ENCODE assay signal across 20 cellular contexts in the genomic region with DNA sequence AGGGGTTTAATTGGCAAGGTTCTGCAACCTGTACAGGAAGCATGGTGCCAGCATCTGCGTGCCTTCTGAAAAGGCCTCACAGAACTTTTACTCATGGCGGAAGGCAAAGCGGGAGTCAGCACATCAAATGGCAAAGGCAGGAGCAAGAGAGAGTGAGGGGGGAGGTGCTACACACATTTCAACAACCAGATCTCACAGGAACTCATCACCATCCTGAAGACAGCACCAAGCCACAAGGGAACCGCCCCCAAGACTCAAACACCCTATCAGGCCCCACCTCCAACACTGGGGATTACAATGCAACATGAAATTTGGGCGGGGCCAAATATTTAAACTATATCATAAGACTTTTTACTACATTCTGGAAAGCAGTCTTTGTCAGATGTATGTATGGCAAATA. TPM values are rescaled to one million over a fixed set of nuclear protein-coding genes. Genes with fewer than 3 reads are reported as not detected.
DNase-seq lines count a peak whose midpoint lies in the region; ATAC-seq and TF ChIP-seq lines count a peak whose summit lies in the region.
"Had no signal": no experiment of that assay in that cellular context is flagged by ENCODE, and none has a peak within 500 bp of the region (broad histone marks: within the 10 kb centered on the region; RNA-seq: fewer than 3 reads in every experiment).

No MANE protein-coding gene starts in this region.

- H3K27me3 Mint-ChIP-seq in GM23338 (ENCODE audit: insufficient read depth, low read depth, poor library complexity) (peaks cover 12% of the 10 kb centered on the region), H9 (ENCODE audit: low read depth) (peaks cover 26% of the 10 kb centered on the region), chondrocyte (ENCODE audit: low read depth) (peaks cover 30% of the 10 kb centered on the region)

- no peak overlapping the region for H3K27ac Mint-ChIP-seq in GM23338
- no peak overlapping the region for H3K27ac Mint-ChIP-seq in H9
- H3K27ac Mint-ChIP-seq in chondrocyte (ENCODE audit: unreplicated experiment) = no peak overlapping the region
- H3K27ac Mint-ChIP-seq: CD8-positive, alpha-beta memory T cell had no signal

- peak overlapping the region; percentile 39; the same call in 1 of the 2 replicates for H3K4me2 ChIP-seq in GM23338
- H3K4me2 ChIP-seq in H9 (ENCODE audit: insufficient read depth, insufficient read length, low read length) = no peak overlapping the region

- H4K8ac ChIP-seq in H9 (replicated peaks; ENCODE audit: insufficient read length, low read depth, low read length) = no peak overlapping the region

- H3K36me3 Mint-ChIP-seq in GM23338 (ENCODE audit: low read depth) (no peaks in the 10 kb centered on the region), H9 (ENCODE audit: insufficient read depth in 1 of 3, low read depth in 3 of 3) (no peaks in the 10 kb centered on the region), chondrocyte (ENCODE audit: low read depth) (peaks cover 6% of the 10 kb centered on the region)

- no peak overlapping the region for H3T11ph ChIP-seq in H9 (ENCODE audit: low read length)

- H4K20me1 ChIP-seq in GM23338 (replicated peaks; ENCODE audit: insufficient read depth) (no peaks in the 10 kb centered on the region), H9 (ENCODE audit: control insufficient read depth, insufficient read depth, insufficient read length) (no peaks in the 10 kb centered on the region)

- DNase-seq in GM23338 (ENCODE audit: low spot score) (peak; percentile 66), H9 (peak; percentile 60), chondrocyte (ENCODE audit: low spot score) (peak; percentile 27), islet precursor cell (peak; percentile 34), MV-4-11 (lab: John Stamatoyannopoulos, UW) (no peak), NCI-H1436 treated with DMSO at 0.1 percent for 48 hours (lab: John Stamatoyannopoulos, UW) (no peak), cerebellum (ENCODE audit: low spot score) (no peak)
- DNase-seq: ACHN; BE2C; C1 segment of cervical spinal cord; CD4-positive, CD25-positive, alpha-beta regulatory T cell; CD8-positive, alpha-beta memory T cell; COR-L47; DMS 273 treated with DMSO at 0.1 percent for 48 hours; DMS53; DND-41; EL; HCEC 1CT; IMR-90 had no signal

- no peak overlapping the region for H3K27ac ChIP-seq in GM23338 (ENCODE audit: low read depth)
- H3K27ac ChIP-seq in H9 (ENCODE audit: insufficient read length, low read depth, low read length) = no peak overlapping the region

- no peak overlapping the region for H2BK120ac ChIP-seq in H9 (ENCODE audit: low read depth, low read length, poor library complexity, severe bottlenecking)

- H2BK12ac ChIP-seq in H9 (ENCODE audit: insufficient read length, low read depth, low read length) = no peak overlapping the region

- H3K4me3 ChIP-seq in GM23338 = no peak overlapping the region
- H3K4me3 ChIP-seq: GM12878 had no signal

- no peak overlapping the region for H2AK5ac ChIP-seq in H9 (ENCODE audit: insufficient read length, low read length)

- no peaks in the 10 kb centered on the region for H3K79me1 ChIP-seq in H9 (ENCODE audit: insufficient read depth, low read depth, low read length, poor library complexity, severe bottlenecking)

- peaks cover 18% of the 10 kb centered on the region for H3K27me3 ChIP-seq in GM23338 (ENCODE audit: insufficient read depth)
- no peaks in the 10 kb centered on the region; the same call in 1 of the 2 replicates for H3K27me3 ChIP-seq in H9 (ENCODE audit: insufficient read depth, low read length)

- no peak overlapping the region for H2BK20ac ChIP-seq in H9 (ENCODE audit: low read depth, low read length, poor library complexity, severe bottlenecking)

- H3K14ac ChIP-seq in H9 (ENCODE audit: insufficient read depth, low read length) = no peak overlapping the region

- H3K23me2 ChIP-seq in H9 (ENCODE audit: insufficient read length, low read depth, low read length, poor library complexity, severe bottlenecking) = no peaks in the 10 kb centered on the region

- H3K56ac ChIP-seq in H9 (ENCODE audit: insufficient read length, low read depth, low read length) = no peak overlapping the region

- H3K4me3 Mint-ChIP-seq in GM23338 = no peak overlapping the region
- H3K4me3 Mint-ChIP-seq in H9 = no peak overlapping the region
- no peak overlapping the region for H3K4me3 Mint-ChIP-seq in chondrocyte (ENCODE audit: unreplicated experiment)
- H3K4me3 Mint-ChIP-seq: CD4-positive, CD25-positive, alpha-beta regulatory T cell; CD8-positive, alpha-beta memory T cell had no signal

- no peak overlapping the region for H3K18ac ChIP-seq in H9 (ENCODE audit: insufficient read length, low read depth, low read length)

- no peaks in the 10 kb centered on the region for H3K9me2 ChIP-seq in GM23338 (ENCODE audit: insufficient read depth)

- peaks cover 37% of the 10 kb centered on the region for H3K4me1 Mint-ChIP-seq in GM23338
- H3K4me1 Mint-ChIP-seq in H9 = peaks cover 32 to 35% of the 10 kb centered on the region in 2 experiments
- no peaks in the 10 kb centered on the region for H3K4me1 Mint-ChIP-seq in chondrocyte (ENCODE audit: low read depth)
- H3K4me1 Mint-ChIP-seq: CD4-positive, CD25-positive, alpha-beta regulatory T cell had no signal

- no peak overlapping the region for H2AFZ ChIP-seq in GM23338
- no peak overlapping the region for H2AFZ ChIP-seq in H9 (ENCODE audit: low read length)

- H2BK15ac ChIP-seq in H9 (ENCODE audit: low read depth, low read length) = no peak overlapping the region

- no CpG with 5 or more reads among the region's 5 CpGs for WGBS in H9 (ENCODE audit: extremely low coverage, insufficient read length, low lambda C conversion rate)

- H4K91ac ChIP-seq in H9 (ENCODE audit: insufficient read length, low read depth, low read length) = no peak overlapping the region

- no peaks in the 10 kb centered on the region for H3K9me3 ChIP-seq in H9 (ENCODE audit: control insufficient read depth, low read depth, low read length)
- H3K9me3 ChIP-seq: BE2C had no signal

- no peak overlapping the region for H2BK5ac ChIP-seq in H9 (ENCODE audit: insufficient read length, low read length)

- no peak overlapping the region for H4K5ac ChIP-seq in H9 (ENCODE audit: insufficient read length, low read depth, low read length)

- no peaks in the 10 kb centered on the region for H3K36me3 ChIP-seq in GM23338 (ENCODE audit: insufficient read depth)
- H3K36me3 ChIP-seq: BE2C had no signal

- ATAC-seq in GM23338 = 0 out of 3 replicates have a peak, but pooled peaks have one; percentile 4
- ATAC-seq: GM12878 had no signal

- no peak overlapping the region for H3K23ac ChIP-seq in H9 (ENCODE audit: insufficient read length, low read depth, low read length)

- no peaks in the 10 kb centered on the region for H3F3A ChIP-seq in GM23338 (replicated peaks; ENCODE audit: low read depth)

- TF ChIP-seq CTCF in GM23338 (conservative IDR thresholded peaks at IDR 0.05; ENCODE audit: low read depth in 2 of 2) (no peak), H9 (conservative IDR thresholded peaks at IDR 0.05) (no peak), chondrocyte (IDR thresholded peaks at IDR 0.05) (no peak)

- H3K4me1 ChIP-seq in GM23338 (ENCODE audit: insufficient read depth) (peaks cover 45% of the 10 kb centered on the region), H9 (ENCODE audit: insufficient read depth, low read length) (peaks cover 4% of the 10 kb centered on the region; the same call in 1 of the 2 replicates)

- no peak overlapping the region for H3K4ac ChIP-seq in H9 (ENCODE audit: low read depth, low read length)

- H3K9me3 Mint-ChIP-seq in GM23338 (no peaks in the 10 kb centered on the region; the same call in 2 of the 3 replicates), H9 (peaks cover 1 to 2% of the 10 kb centered on the region in 2 experiments; a peak in 4 of 5 replicates), chondrocyte (ENCODE audit: low read depth) (peaks cover 9% of the 10 kb centered on the region)

- H3K9ac ChIP-seq in H9 (ENCODE audit: extremely low read depth, insufficient read length, low read length) = no peak overlapping the region

- no peaks in the 10 kb centered on the region for H3K79me2 ChIP-seq in GM23338 (replicated peaks; ENCODE audit: insufficient read depth)
- no peaks in the 10 kb centered on the region for H3K79me2 ChIP-seq in H9 (ENCODE audit: insufficient read depth, low read length)

TF ChIP-seq in GM23338, 12 proteins besides CTCF, POLR2A, EP300 and RAD21:
- TF ChIP-seq POLR2AphosphoS5 (IDR thresholded peaks at IDR 0.05; ENCODE audit: low read depth) (no peak), ETS1 (IDR thresholded peaks at IDR 0.05) (no peak)
TF ChIP-seq in GM23338: peak in this region for 0.

RNA-seq across cellular contexts. Expression of gene FKBP4, which starts 38.0 kb away (rescaled TPM):
- 203 and 223 TPM in 2 replicates for total RNA-seq in GM23338 (2014; rRNA removed; shearing (Covaris generic))
- polyA plus RNA-seq in GM23338 (2016; fragmentation: Nextera tagmentation; extraction: Ambion mirVana) = 117 and 126 TPM in 2 replicates
- total RNA-seq in H9 (2021) = 221 and 237 TPM in 2 replicates
- 47.5 to 56.9 TPM (median 56.2 TPM) in 3 replicates for total RNA-seq in chondrocyte
- total RNA-seq in cerebellum = 39.7 TPM

RNA-seq across cellular contexts. Expression of gene ITFG2, which starts 55.7 kb away (rescaled TPM):
- total RNA-seq in GM23338 (2014; rRNA removed; shearing (Covaris generic)) = 17.3 and 19.8 TPM in 2 replicates
- polyA plus RNA-seq in GM23338 (2016; fragmentation: Nextera tagmentation; extraction: Ambion mirVana) = 32.6 and 41.2 TPM in 2 replicates
- 32.7 and 41.6 TPM in 2 replicates for total RNA-seq in H9 (2021)
- total RNA-seq in chondrocyte = 17.9 to 27.4 TPM (median 24.0 TPM) in 3 replicates
- total RNA-seq in cerebellum = 20.5 TPM

Comparison
In these comparisons a context has a peak if more than half of its experiments do, and no peak if none do; other contexts are left out.
1. DNase-seq: peak in GM23338 (single experiment), H9 (single experiment), chondrocyte (single experiment) and islet precursor cell (single experiment); none in MV-4-11 (single experiment), NCI-H1436 treated with DMSO at 0.1 percent for 48 hours (single experiment) and cerebellum (single experiment).